In the genomic region with DNA sequence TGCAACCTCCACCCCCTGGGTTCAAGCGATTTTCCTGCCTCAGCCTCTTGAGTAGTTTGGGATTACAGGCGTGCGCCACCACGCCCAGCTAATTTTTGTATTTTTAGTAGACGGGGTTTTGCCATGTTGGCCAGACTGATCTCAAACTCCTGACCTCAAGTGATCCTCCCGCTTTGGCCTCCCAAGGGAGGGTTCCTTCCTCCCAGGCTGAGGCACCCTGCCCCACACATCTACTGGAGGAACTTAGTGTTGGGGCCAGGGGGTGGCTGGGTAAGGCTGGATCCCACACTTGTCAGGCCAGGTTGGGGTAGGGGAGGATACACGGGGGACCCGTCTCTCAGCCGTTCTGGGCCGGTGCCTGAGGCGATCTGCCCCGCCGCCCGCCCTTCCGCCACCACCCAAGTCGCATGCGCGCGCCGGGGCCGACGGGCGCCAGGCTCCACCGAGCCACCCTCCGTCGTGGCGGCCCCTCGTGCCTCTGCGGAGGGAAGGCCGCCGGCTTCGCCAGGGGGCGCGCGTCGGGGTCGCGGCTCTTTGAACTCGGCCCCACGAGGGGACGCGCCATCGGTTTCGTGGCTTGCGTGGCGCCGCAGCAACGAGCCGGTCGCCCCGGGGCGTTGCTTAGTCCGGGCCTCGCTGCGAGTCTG, we compare ENCODE assay signal across 1 cellular context.
TF ChIP-seq lines count a peak whose summit lies in the region.

No MANE protein-coding gene starts in this region.

TF ChIP-seq in K562, 482 proteins besides CTCF, POLR2A, EP300 and RAD21 (continued from another document and continues in another):
- TF ChIP-seq, protein P1, sequence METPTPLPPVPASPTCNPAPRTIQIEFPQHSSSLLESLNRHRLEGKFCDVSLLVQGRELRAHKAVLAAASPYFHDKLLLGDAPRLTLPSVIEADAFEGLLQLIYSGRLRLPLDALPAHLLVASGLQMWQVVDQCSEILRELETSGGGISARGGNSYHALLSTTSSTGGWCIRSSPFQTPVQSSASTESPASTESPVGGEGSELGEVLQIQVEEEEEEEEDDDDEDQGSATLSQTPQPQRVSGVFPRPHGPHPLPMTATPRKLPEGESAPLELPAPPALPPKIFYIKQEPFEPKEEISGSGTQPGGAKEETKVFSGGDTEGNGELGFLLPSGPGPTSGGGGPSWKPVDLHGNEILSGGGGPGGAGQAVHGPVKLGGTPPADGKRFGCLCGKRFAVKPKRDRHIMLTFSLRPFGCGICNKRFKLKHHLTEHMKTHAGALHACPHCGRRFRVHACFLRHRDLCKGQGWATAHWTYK (CRISPR knock-in tag; IDR thresholded peaks at IDR 0.05), result peak; percentile 94; the same call in 1 of the 2 replicates
- TF ChIP-seq CHD7 (IDR thresholded peaks at IDR 0.05; ENCODE audit: low read depth, low read length) (no peak), ZBTB33 (CRISPR knock-in tag; IDR thresholded peaks at IDR 0.05) (peak; percentile 99), TBP (optimal IDR thresholded peaks at IDR 0.05; ENCODE audit: low read depth, low read length) (no peak), SIRT6 (IDR thresholded peaks at IDR 0.05; ENCODE audit: low read depth, low read length) (no peak), ZNF511 (CRISPR knock-in tag; IDR thresholded peaks at IDR 0.05) (no peak), EHMT2 (IDR thresholded peaks at IDR 0.05) (no peak), CTCFL (IDR thresholded peaks at IDR 0.05; ENCODE audit: borderline replicate concordance, insufficient read depth, low read depth, low read length, poor library complexity, severe bottlenecking) (peak; percentile 58), PURB (CRISPR knock-in tag; IDR thresholded peaks at IDR 0.05; ENCODE audit: low read depth) (no peak), TCF7L2 (IDR thresholded peaks at IDR 0.05; ENCODE audit: low read depth, low read length) (no peak), NFIC (IDR thresholded peaks at IDR 0.05) (peak; percentile 66; the same call in 1 of the 2 replicates), POLR3G (IDR thresholded peaks at IDR 0.05; ENCODE audit: extremely low read depth, insufficient read length, insufficient replicate concordance) (no peak), L3MBTL2 (IDR thresholded peaks at IDR 0.05) (peak; percentile 98), HDAC8 (tag; IDR thresholded peaks at IDR 0.05) (0 out of 2 replicates have a peak, but pooled peaks have one; percentile 75), STAG1 (CRISPR knock-in tag; IDR thresholded peaks at IDR 0.05; ENCODE audit: borderline replicate concordance) (no peak), HDAC6 (IDR thresholded peaks at IDR 0.05; ENCODE audit: low read depth, low read length) (no peak), MLX (CRISPR knock-in tag; conservative IDR thresholded peaks at IDR 0.05) (0 out of 4 replicates have a peak, but pooled peaks of 1 of the 2 experiments have one; percentile 65), ZNF586 (CRISPR knock-in tag; conservative IDR thresholded peaks at IDR 0.05) (no peak), RNF219 (CRISPR knock-in tag; IDR thresholded peaks at IDR 0.05) (no peak), NCOA4 (IDR thresholded peaks at IDR 0.05; ENCODE audit: partially characterized antibody) (no peak), ARID1B (IDR thresholded peaks at IDR 0.05) (no peak), TFE3 (CRISPR knock-in tag; IDR thresholded peaks at IDR 0.05) (no peak), ZNF589 (CRISPR knock-in tag; IDR thresholded peaks at IDR 0.05; ENCODE audit: low read depth) (peak; percentile 90; the same call in 1 of the 2 replicates), ZNF263 (CRISPR knock-in tag; IDR thresholded peaks at IDR 0.05; ENCODE audit: borderline replicate concordance) (no peak), ILF3 (IDR thresholded peaks at IDR 0.05; ENCODE audit: borderline replicate concordance) (no peak), ZNF766 (CRISPR knock-in tag; conservative IDR thresholded peaks at IDR 0.05) (peak; percentile 62; the same call in 1 of the 2 replicates), NCOA6 (IDR thresholded peaks at IDR 0.05) (peak; percentile 88), NR2F6 (CRISPR knock-in tag; IDR thresholded peaks at IDR 0.05) (no peak), SNRNP70 (optimal IDR thresholded peaks at IDR 0.05; ENCODE audit: low read depth, low read length) (no peak), NR2C2 (CRISPR knock-in tag; IDR thresholded peaks at IDR 0.05) (0 out of 2 replicates have a peak, but pooled peaks have one; percentile 50), NR2C2 (tag; IDR thresholded peaks at IDR 0.05) (peak; percentile 92; the same call in 1 of the 2 replicates)
